In the genomic region with DNA sequence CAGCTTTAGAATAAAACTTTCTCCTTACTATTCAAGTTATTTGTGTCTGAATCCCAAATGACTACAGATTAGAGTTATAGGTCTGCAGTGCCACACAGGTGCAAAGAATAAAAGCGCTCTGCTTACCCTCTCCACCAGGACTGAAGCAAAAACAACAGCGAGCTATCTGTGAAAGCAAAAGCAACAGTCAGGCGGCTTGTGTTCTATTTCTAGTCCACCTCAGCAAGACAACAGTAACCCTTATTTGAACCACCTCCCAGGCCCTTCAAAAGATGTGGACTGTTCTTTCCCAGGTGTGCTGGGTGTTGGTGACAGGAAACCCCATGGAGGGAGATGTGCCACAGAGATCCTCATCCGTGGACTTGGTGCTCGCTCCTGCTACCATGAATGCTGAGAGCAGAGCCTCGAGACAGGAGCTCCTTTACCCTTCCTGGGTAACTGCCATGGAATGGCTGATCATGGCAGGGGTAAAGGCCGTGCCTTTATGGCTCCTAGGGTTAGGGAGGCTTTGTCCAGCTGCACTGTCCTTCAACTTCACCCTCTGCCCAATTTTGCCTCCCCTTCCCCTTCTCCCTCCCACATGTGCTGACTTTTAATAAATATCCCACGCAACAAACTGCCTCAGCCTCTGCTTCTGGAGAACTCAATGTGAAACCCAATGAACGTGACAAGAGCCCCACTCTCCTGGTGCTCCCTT, we compare ENCODE assay signal across 1 cellular context.
TF ChIP-seq lines count a peak whose summit lies in the region.

No MANE protein-coding gene starts in this region.

TF ChIP-seq in IMR-90, 13 proteins besides CTCF, POLR2A, EP300 and RAD21:
- TF ChIP-seq MXI1 (IDR thresholded peaks at IDR 0.05; ENCODE audit: borderline replicate concordance, low read depth, low read length): no peak
- TF ChIP-seq, protein P1, sequence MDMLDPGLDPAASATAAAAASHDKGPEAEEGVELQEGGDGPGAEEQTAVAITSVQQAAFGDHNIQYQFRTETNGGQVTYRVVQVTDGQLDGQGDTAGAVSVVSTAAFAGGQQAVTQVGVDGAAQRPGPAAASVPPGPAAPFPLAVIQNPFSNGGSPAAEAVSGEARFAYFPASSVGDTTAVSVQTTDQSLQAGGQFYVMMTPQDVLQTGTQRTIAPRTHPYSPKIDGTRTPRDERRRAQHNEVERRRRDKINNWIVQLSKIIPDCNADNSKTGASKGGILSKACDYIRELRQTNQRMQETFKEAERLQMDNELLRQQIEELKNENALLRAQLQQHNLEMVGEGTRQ (IDR thresholded peaks at IDR 0.05; ENCODE audit: low read depth, low read length): no peak
TF ChIP-seq in IMR-90: peak in this region for 0.
